In genomic region chr14:68816183-68816942, GRCh38 we compare ENCODE assay signal across 1 cellular context.
TF ChIP-seq lines count a peak whose summit lies in the region.

No MANE protein-coding gene starts in this region.

TF ChIP-seq in Ishikawa, 13 proteins besides CTCF, POLR2A, EP300 and RAD21 (continued from another document):
- TF ChIP-seq REST (IDR thresholded peaks at IDR 0.05; ENCODE audit: low read depth) (peak; percentile 11; the same call in 1 of the 2 replicates), CEBPB (IDR thresholded peaks at IDR 0.05) (no peak)
